Comparison of ENCODE assay signal across 8 cellular contexts in genomic region chr19:55062735-55063491, GRCh38. TPM values are rescaled to one million over a fixed set of nuclear protein-coding genes. Genes with fewer than 3 reads are reported as not detected.
DNase-seq lines count a peak whose midpoint lies in the region; ATAC-seq, FAIRE-seq and TF ChIP-seq lines count a peak whose summit lies in the region.

Gene RDH13 (minus strand): TSS chr19:55063148. CDS start chr19:55063032, 116 bp downstream.

- H3K4me3 ChIP-seq in pancreas, result peak within 1 kb of the TSS; percentile 64 to 93 (median 68)
- H3K4me3 ChIP-seq in thyroid gland (replicated peaks in 1 of 3), result peak within 1 kb of the TSS; percentile 69 to 95 (median 70)

- peak; percentile 99 for DNase-seq in GM10266 (ENCODE audit: extremely low spot score)
- DNase-seq in NCI-H1436 (lab: John Stamatoyannopoulos, UW), result peak; percentile 99
- DNase-seq in SW 1271 (lab: John Stamatoyannopoulos, UW), result peak; percentile 59 to 88
- DNase-seq in activated naive CD8-positive, alpha-beta T cell treated with anti-CD3 and anti-CD28 coated beads for 36 hours, result peak; percentile 98
- DNase-seq in Right ventricle myocardium superior, result peak; percentile 99
- peak; percentile 96 to 100 (median 98) for DNase-seq in pancreas
- peak; percentile 98 for DNase-seq in thyroid gland

- peaks cover 19% of the 10 kb centered on the region for H3K27me3 Mint-ChIP-seq in activated naive CD8-positive, alpha-beta T cell treated with anti-CD3 and anti-CD28 coated beads for 36 hours

- H3K4me1 ChIP-seq in pancreas (no peaks in the 10 kb centered on the region), thyroid gland (peaks cover 7 to 12% of the 10 kb centered on the region in 2 donors)

- intact Hi-C loops in Right ventricle myocardium superior (cut with DNase I), result no loop called here
- intact Hi-C loops in pancreas (cut with DNase I), result no loop called here
- intact Hi-C loops in thyroid gland (cut with DNase I), result no loop called here

- H3K36me3 Mint-ChIP-seq in activated naive CD8-positive, alpha-beta T cell treated with anti-CD3 and anti-CD28 coated beads for 36 hours, result peaks cover 20% of the 10 kb centered on the region

- 1 to 2% methylated on average over 68 to 70 of the region's 70 CpGs for WGBS in pancreas, 2 donors
- 2 to 6% methylated on average over 11 to 26 of the region's 70 CpGs for WGBS in thyroid gland, 2 donors

- no peaks in the 10 kb centered on the region for H3K9me3 Mint-ChIP-seq in activated naive CD8-positive, alpha-beta T cell treated with anti-CD3 and anti-CD28 coated beads for 36 hours

- H3K36me3 ChIP-seq in pancreas, result no peaks in the 10 kb centered on the region
- peaks cover 2 to 6% of the 10 kb centered on the region in 2 donors for H3K36me3 ChIP-seq in thyroid gland

- H3K27me3 ChIP-seq in pancreas, result no peaks in the 10 kb centered on the region
- no peaks in the 10 kb centered on the region for H3K27me3 ChIP-seq in thyroid gland

- ATAC-seq in HG02678 (IDR thresholded peaks at IDR 0.05; ENCODE audit: unreplicated experiment) (peak; percentile 92), Right ventricle myocardium superior (ENCODE audit: poor library complexity) (peak; percentile 100), pancreas (peak; percentile 99 to 100 (median 99))

- peak within 1 kb of the TSS; percentile 95 for H3K4me3 Mint-ChIP-seq in activated naive CD8-positive, alpha-beta T cell treated with anti-CD3 and anti-CD28 coated beads for 36 hours

- H3K27ac Mint-ChIP-seq in activated naive CD8-positive, alpha-beta T cell treated with anti-CD3 and anti-CD28 coated beads for 36 hours, result peak within 1 kb of the TSS; percentile 87

- TF ChIP-seq CTCF in GM10266 (IDR thresholded peaks at IDR 0.05; ENCODE audit: control insufficient read depth, insufficient read depth, low read depth, missing control alignments) (no peak), pancreas (IDR thresholded peaks at IDR 0.05) (no peak), thyroid gland (IDR thresholded peaks at IDR 0.05) (no peak)

- H3K9me3 ChIP-seq in pancreas (no peaks in the 10 kb centered on the region), thyroid gland (no peaks in the 10 kb centered on the region)

- no peak for FAIRE-seq in pancreas (lab: Jason Lieb, UNC)

- H3K27ac ChIP-seq in pancreas, result peak within 1 kb of the TSS; percentile 47 to 73 (median 65)
- peak within 1 kb of the TSS; percentile 63 to 83 (median 83) for H3K27ac ChIP-seq in thyroid gland

- peak in 1 of 2 donors; percentile 52 for TF ChIP-seq POLR2A in thyroid gland (IDR thresholded peaks at IDR 0.05)

- peaks cover 14% of the 10 kb centered on the region for H3K4me1 Mint-ChIP-seq in activated naive CD8-positive, alpha-beta T cell treated with anti-CD3 and anti-CD28 coated beads for 36 hours

RNA-seq across cellular contexts. Expression of gene RDH13, which starts in this region (rescaled TPM):
- total RNA-seq in activated naive CD8-positive, alpha-beta T cell treated with anti-CD3 and anti-CD28 coated beads for 36 hours, result 10 to 100 TPM; 21.7 to 24.0 TPM
- total RNA-seq in Right ventricle myocardium superior, result 45.6 TPM
- 10 to 100 TPM; 10.9 to 27.1 (median 14.2) TPM for total RNA-seq in pancreas
- polyA plus RNA-seq in pancreas, result 10 to 100 TPM; 22.0 to 26.6 TPM
- total RNA-seq in thyroid gland, result 10 to 100 TPM; 35.7 to 44.1 (median 38.3) TPM

Comparison
In these comparisons a context has a peak if more than half of its experiments do, and no peak if none do; other contexts are left out.
1. Peak in every context shown above with its lines: DNase-seq, ATAC-seq, H3K4me3 ChIP-seq and H3K27ac ChIP-seq.